Comparison of ENCODE assay signal across 2 cellular contexts in the genomic region with DNA sequence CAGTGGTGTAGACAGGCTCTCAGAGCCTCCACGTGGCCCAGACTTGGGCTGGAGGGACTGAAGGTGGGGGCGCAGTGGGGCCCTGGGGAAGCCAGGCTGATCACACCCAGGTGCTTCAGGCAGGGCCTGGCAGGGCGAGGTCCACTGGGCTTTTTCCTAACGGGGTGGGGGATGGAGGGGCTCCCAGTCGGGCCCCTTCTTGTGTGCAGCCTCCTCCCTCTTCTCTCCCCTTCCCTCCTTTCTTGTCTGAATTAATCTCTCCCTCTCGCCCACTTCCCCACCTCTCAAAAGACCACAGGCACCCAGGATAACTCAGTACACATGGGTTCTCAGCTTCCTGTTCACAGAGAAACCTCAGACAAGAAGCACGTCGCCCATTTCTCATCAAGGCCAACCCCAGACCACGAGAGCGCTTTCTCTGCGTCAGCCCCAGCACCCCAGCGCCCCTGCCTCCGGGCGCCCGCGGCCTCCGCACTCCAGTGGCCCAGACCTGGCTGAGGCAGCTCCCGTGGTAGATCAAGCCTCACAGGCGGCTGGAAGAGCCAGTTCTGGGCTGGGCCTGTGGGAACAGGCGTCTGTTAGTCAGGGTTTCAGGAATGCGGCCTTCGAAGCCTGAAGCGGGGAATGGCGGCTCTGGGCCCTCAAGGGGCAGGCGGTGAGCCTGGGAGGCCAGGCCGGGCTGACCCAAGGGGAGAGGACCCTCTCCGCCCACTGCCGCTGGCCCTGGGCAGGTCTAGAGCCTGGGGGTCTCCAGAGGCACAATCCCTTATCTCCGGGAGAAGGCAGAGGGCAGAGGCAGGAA.
A peak's percentile ranks its signal among the peaks of the same experiment; 100 is the strongest.
TF ChIP-seq lines count a peak whose summit lies in the region.

No MANE protein-coding gene starts in this region.

TF ChIP-seq in SK-N-SH, 30 proteins besides CTCF, POLR2A, EP300 and RAD21:
- no peak for TF ChIP-seq NRF1 (IDR thresholded peaks at IDR 0.05; ENCODE audit: low read depth, low read length)
- TF ChIP-seq, protein P1, sequence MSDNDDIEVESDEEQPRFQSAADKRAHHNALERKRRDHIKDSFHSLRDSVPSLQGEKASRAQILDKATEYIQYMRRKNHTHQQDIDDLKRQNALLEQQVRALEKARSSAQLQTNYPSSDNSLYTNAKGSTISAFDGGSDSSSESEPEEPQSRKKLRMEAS (IDR thresholded peaks at IDR 0.05; ENCODE audit: low read depth) = peak; percentile 55; the same call in 1 of the 2 replicates
- TF ChIP-seq YY1 (IDR thresholded peaks at IDR 0.05; ENCODE audit: low read depth) = 0 out of 2 replicates have a peak, but pooled peaks have one; percentile 56

TF ChIP-seq in HepG2, 621 proteins besides CTCF, POLR2A, EP300 and RAD21 (continues in another document):
- TF ChIP-seq, protein P1 (IDR thresholded peaks at IDR 0.05) = peak; percentile 24; the same call in 1 of the 2 replicates
- TF ChIP-seq, protein P2, sequence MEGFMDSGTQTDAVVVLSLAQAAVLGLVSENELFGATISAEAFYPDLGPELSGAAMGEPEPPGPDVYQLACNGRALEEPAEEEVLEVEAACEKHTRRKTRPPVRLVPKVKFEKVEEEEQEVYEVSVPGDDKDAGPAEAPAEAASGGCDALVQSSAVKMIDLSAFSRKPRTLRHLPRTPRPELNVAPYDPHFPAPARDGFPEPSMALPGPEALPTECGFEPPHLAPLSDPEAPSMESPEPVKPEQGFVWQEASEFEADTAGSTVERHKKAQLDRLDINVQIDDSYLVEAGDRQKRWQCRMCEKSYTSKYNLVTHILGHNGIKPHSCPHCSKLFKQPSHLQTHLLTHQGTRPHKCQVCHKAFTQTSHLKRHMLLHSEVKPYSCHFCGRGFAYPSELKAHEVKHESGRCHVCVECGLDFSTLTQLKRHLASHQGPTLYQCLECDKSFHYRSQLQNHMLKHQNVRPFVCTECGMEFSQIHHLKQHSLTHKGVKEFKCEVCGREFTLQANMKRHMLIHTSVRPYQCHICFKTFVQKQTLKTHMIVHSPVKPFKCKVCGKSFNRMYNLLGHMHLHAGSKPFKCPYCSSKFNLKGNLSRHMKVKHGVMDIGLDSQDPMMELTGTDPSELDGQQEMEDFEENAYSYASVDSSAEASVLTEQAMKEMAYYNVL (CRISPR knock-in tag; IDR thresholded peaks at IDR 0.05; ENCODE audit: borderline replicate concordance) = no peak
- TF ChIP-seq, protein P3, sequence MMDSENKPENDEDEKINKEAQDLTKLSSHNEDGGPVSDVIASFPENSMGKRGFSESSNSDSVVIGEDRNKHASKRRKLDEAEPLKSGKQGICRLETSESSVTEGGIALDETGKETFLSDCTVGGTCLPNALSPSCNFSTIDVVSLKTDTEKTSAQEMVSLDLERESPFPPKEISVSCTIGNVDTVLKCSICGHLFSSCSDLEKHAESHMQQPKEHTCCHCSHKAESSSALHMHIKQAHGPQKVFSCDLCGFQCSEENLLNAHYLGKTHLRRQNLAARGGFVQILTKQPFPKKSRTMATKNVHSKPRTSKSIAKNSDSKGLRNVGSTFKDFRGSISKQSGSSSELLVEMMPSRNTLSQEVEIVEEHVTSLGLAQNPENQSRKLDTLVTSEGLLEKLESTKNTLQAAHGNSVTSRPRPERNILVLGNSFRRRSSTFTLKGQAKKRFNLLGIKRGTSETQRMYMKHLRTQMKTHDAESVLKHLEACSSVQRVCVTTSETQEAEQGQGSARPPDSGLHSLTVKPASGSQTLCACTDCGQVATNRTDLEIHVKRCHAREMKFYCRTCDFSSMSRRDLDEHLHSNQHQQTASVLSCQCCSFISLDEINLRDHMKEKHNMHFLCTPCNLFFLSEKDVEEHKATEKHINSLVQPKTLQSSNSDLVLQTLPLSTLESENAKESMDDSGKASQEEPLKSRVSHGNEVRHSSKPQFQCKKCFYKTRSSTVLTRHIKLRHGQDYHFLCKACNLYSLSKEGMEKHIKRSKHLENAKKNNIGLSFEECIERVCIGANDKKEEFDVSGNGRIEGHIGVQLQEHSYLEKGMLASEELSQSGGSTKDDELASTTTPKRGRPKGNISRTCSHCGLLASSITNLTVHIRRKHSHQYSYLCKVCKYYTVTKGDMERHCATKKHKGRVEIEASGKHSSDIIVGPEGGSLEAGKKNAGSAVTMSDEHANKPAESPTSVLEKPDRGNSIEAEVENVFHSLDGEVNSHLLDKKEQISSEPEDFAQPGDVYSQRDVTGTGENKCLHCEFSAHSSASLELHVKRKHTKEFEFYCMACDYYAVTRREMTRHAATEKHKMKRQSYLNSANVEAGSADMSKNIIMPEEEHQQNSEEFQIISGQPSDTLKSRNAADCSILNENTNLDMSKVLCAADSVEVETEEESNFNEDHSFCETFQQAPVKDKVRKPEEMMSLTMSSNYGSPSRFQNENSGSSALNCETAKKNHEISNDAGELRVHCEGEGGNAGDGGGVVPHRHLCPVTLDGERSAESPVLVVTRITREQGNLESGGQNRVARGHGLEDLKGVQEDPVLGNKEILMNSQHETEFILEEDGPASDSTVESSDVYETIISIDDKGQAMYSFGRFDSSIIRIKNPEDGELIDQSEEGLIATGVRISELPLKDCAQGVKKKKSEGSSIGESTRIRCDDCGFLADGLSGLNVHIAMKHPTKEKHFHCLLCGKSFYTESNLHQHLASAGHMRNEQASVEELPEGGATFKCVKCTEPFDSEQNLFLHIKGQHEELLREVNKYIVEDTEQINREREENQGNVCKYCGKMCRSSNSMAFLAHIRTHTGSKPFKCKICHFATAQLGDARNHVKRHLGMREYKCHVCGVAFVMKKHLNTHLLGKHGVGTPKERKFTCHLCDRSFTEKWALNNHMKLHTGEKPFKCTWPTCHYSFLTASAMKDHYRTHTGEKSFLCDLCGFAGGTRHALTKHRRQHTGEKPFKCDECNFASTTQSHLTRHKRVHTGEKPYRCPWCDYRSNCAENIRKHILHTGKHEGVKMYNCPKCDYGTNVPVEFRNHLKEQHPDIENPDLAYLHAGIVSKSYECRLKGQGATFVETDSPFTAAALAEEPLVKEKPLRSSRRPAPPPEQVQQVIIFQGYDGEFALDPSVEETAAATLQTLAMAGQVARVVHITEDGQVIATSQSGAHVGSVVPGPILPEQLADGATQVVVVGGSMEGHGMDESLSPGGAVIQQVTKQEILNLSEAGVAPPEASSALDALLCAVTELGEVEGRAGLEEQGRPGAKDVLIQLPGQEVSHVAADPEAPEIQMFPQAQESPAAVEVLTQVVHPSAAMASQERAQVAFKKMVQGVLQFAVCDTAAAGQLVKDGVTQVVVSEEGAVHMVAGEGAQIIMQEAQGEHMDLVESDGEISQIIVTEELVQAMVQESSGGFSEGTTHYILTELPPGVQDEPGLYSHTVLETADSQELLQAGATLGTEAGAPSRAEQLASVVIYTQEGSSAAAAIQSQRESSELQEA (CRISPR knock-in tag; IDR thresholded peaks at IDR 0.05; ENCODE audit: not compliant biosample characterization) = peak; percentile 33
- TF ChIP-seq, protein P4, sequence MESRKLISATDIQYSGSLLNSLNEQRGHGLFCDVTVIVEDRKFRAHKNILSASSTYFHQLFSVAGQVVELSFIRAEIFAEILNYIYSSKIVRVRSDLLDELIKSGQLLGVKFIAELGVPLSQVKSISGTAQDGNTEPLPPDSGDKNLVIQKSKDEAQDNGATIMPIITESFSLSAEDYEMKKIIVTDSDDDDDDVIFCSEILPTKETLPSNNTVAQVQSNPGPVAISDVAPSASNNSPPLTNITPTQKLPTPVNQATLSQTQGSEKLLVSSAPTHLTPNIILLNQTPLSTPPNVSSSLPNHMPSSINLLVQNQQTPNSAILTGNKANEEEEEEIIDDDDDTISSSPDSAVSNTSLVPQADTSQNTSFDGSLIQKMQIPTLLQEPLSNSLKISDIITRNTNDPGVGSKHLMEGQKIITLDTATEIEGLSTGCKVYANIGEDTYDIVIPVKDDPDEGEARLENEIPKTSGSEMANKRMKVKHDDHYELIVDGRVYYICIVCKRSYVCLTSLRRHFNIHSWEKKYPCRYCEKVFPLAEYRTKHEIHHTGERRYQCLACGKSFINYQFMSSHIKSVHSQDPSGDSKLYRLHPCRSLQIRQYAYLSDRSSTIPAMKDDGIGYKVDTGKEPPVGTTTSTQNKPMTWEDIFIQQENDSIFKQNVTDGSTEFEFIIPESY (CRISPR knock-in tag; IDR thresholded peaks at IDR 0.05) = peak; percentile 86
- 0 out of 2 replicates have a peak, but pooled peaks have one; percentile 52 for TF ChIP-seq RNF2 (conservative IDR thresholded peaks at IDR 0.05; ENCODE audit: low read depth)
- no peak for TF ChIP-seq ZNF451 (CRISPR knock-in tag; IDR thresholded peaks at IDR 0.05)
- no peak for TF ChIP-seq NFATC3 (CRISPR knock-in tag; IDR thresholded peaks at IDR 0.05)
- TF ChIP-seq, protein P5, sequence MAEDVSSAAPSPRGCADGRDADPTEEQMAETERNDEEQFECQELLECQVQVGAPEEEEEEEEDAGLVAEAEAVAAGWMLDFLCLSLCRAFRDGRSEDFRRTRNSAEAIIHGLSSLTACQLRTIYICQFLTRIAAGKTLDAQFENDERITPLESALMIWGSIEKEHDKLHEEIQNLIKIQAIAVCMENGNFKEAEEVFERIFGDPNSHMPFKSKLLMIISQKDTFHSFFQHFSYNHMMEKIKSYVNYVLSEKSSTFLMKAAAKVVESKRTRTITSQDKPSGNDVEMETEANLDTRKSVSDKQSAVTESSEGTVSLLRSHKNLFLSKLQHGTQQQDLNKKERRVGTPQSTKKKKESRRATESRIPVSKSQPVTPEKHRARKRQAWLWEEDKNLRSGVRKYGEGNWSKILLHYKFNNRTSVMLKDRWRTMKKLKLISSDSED (CRISPR knock-in tag; IDR thresholded peaks at IDR 0.05) = no peak
- TF ChIP-seq ZSCAN12 (CRISPR knock-in tag; IDR thresholded peaks at IDR 0.05) = 0 out of 2 replicates have a peak, but pooled peaks have one; percentile 54
- TF ChIP-seq MYC (CRISPR knock-in tag; IDR thresholded peaks at IDR 0.05; ENCODE audit: borderline replicate concordance) = peak; percentile 25; the same call in 1 of the 2 replicates
- TF ChIP-seq KAT8 (CRISPR knock-in tag; IDR thresholded peaks at IDR 0.05) = no peak
- TF ChIP-seq, protein P6, sequence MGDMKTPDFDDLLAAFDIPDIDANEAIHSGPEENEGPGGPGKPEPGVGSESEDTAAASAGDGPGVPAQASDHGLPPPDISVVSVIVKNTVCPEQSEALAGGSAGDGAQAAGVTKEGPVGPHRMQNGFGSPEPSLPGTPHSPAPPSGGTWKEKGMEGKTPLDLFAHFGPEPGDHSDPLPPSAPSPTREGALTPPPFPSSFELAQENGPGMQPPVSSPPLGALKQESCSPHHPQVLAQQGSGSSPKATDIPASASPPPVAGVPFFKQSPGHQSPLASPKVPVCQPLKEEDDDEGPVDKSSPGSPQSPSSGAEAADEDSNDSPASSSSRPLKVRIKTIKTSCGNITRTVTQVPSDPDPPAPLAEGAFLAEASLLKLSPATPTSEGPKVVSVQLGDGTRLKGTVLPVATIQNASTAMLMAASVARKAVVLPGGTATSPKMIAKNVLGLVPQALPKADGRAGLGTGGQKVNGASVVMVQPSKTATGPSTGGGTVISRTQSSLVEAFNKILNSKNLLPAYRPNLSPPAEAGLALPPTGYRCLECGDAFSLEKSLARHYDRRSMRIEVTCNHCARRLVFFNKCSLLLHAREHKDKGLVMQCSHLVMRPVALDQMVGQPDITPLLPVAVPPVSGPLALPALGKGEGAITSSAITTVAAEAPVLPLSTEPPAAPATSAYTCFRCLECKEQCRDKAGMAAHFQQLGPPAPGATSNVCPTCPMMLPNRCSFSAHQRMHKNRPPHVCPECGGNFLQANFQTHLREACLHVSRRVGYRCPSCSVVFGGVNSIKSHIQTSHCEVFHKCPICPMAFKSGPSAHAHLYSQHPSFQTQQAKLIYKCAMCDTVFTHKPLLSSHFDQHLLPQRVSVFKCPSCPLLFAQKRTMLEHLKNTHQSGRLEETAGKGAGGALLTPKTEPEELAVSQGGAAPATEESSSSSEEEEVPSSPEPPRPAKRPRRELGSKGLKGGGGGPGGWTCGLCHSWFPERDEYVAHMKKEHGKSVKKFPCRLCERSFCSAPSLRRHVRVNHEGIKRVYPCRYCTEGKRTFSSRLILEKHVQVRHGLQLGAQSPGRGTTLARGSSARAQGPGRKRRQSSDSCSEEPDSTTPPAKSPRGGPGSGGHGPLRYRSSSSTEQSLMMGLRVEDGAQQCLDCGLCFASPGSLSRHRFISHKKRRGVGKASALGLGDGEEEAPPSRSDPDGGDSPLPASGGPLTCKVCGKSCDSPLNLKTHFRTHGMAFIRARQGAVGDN (CRISPR knock-in tag; IDR thresholded peaks at IDR 0.05) = peak; percentile 86
- TF ChIP-seq SP2 (CRISPR knock-in tag; IDR thresholded peaks at IDR 0.05) = 0 out of 2 replicates have a peak, but pooled peaks have one; percentile 25
- TF ChIP-seq, protein P7, sequence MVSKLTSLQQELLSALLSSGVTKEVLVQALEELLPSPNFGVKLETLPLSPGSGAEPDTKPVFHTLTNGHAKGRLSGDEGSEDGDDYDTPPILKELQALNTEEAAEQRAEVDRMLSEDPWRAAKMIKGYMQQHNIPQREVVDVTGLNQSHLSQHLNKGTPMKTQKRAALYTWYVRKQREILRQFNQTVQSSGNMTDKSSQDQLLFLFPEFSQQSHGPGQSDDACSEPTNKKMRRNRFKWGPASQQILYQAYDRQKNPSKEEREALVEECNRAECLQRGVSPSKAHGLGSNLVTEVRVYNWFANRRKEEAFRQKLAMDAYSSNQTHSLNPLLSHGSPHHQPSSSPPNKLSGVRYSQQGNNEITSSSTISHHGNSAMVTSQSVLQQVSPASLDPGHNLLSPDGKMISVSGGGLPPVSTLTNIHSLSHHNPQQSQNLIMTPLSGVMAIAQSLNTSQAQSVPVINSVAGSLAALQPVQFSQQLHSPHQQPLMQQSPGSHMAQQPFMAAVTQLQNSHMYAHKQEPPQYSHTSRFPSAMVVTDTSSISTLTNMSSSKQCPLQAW (CRISPR knock-in tag; IDR thresholded peaks at IDR 0.05) = peak; percentile 29; the same call in 1 of the 2 replicates
- TF ChIP-seq CEBPG (CRISPR knock-in tag; IDR thresholded peaks at IDR 0.05) = no peak
- peak; percentile 67 for TF ChIP-seq ZFX (CRISPR knock-in tag; IDR thresholded peaks at IDR 0.05; ENCODE audit: low read depth)
- TF ChIP-seq, protein P8, sequence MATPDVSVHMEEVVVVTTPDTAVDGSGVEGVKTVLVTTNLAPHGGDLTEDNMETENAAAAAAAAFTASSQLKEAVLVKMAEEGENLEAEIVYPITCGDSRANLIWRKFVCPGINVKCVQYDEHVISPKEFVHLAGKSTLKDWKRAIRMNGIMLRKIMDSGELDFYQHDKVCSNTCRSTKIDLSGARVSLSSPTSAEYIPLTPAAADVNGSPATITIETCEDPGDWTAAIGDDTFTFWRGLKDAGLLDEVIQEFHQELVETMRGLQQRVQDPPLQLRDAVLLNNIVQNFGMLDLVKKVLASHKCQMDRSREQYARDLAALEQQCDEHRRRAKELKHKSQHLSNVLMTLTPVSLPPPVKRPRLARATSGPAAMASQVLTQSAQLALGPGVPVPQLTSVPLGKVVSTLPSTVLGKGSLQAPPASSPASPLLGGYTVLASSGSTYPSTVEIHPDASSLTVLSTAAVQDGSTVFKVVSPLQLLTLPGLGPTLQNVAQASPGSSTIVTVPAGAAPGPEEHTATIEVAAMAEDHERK (CRISPR knock-in tag; IDR thresholded peaks at IDR 0.05; ENCODE audit: low read depth) = no peak
- TF ChIP-seq, protein P9, sequence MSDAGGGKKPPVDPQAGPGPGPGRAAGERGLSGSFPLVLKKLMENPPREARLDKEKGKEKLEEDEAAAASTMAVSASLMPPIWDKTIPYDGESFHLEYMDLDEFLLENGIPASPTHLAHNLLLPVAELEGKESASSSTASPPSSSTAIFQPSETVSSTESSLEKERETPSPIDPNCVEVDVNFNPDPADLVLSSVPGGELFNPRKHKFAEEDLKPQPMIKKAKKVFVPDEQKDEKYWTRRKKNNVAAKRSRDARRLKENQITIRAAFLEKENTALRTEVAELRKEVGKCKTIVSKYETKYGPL (CRISPR knock-in tag; IDR thresholded peaks at IDR 0.05) = 0 out of 2 replicates have a peak, but pooled peaks have one; percentile 28
- TF ChIP-seq, protein P10, sequence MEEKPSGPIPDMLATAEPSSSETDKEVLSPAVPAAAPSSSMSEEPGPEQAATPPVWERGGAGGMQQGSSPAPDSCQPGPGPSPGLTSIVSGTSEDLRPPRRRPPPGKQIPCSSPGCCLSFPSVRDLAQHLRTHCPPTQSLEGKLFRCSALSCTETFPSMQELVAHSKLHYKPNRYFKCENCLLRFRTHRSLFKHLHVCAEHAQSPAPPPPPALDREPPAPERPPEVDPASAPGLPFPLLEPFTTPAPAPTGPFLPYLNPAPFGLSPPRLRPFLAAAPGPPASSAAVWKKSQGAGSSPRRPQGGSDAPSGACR (CRISPR knock-in tag; IDR thresholded peaks at IDR 0.05) = 0 out of 2 replicates have a peak, but pooled peaks have one; percentile 63
